Comparison of ENCODE assay signal across 8 cellular contexts in genomic region chr5:61334224-61335196, GRCh38. TPM values are rescaled to one million over a fixed set of nuclear protein-coding genes. Genes with fewer than 3 reads are reported as not detected.
DNase-seq lines count a peak whose midpoint lies in the region; ATAC-seq, FAIRE-seq and TF ChIP-seq lines count a peak whose summit lies in the region.

No MANE protein-coding gene starts in this region.

- POLR2A ChIA-PET in K562 (lab: Yijun Ruan, JAX): interaction anchor here (1.0 kb wide), 1 partner anchor 11 kb away, joined by 3 read pairs; no protein-coding TSS in a partner anchor

- TF ChIP-seq CTCF in left ventricle myocardium inferior (IDR thresholded peaks at IDR 0.05; ENCODE audit: borderline replicate concordance) (no peak), K562 (IDR thresholded peaks at IDR 0.05 in 2 of 3, conservative IDR thresholded peaks at IDR 0.05 in 1 of 3; ENCODE audit: insufficient read depth in 2 of 3, low read depth in 1 of 3, low read length in 3 of 3) (no peak), lower leg skin (IDR thresholded peaks at IDR 0.05) (no peak), thyroid gland (IDR thresholded peaks at IDR 0.05) (no peak)

- H3K9me1 ChIP-seq in K562 (ENCODE audit: control insufficient read depth, insufficient read depth, low read length): no peaks in the 10 kb centered on the region

- DNase-seq in left ventricle myocardium inferior: no peak
- no peak for DNase-seq in left cardiac atrium
- no peak for DNase-seq in K562 (ENCODE audit: extremely low read depth in 1 of 4, low spot score in 3 of 4)
- no peak for DNase-seq in lower leg skin (ENCODE audit: low spot score in 2 of 2)
- peak; percentile 10 to 34 for DNase-seq in thyroid gland

- no peaks in the 10 kb centered on the region for H3K9me3 ChIP-seq in left ventricle myocardium inferior (replicated peaks)
- no peaks in the 10 kb centered on the region for H3K9me3 ChIP-seq in K562 (replicated peaks; ENCODE audit: control insufficient read depth, insufficient read depth, low read depth, low read length)
- H3K9me3 ChIP-seq in thyroid gland: no peaks in the 10 kb centered on the region

- peaks cover 7% of the 10 kb centered on the region for H3K36me3 ChIP-seq in left ventricle myocardium inferior
- H3K36me3 ChIP-seq in K562 (ENCODE audit: control insufficient read depth, insufficient read depth, low read length): no peaks in the 10 kb centered on the region
- no peaks in the 10 kb centered on the region for H3K36me3 ChIP-seq in thyroid gland

- TF ChIP-seq RAD21 in K562 (CRISPR knock-in tag; conservative IDR thresholded peaks at IDR 0.05 in 1 of 2, IDR thresholded peaks at IDR 0.05 in 1 of 2): no peak

- TF ChIP-seq EP300 in K562 (IDR thresholded peaks at IDR 0.05; ENCODE audit: low read length): no peak

- CTCF ChIA-PET in K562 (lab: Yijun Ruan, JAX; ENCODE audit: low intra/inter-chr PET ratio): no interaction called here

- TF ChIP-seq POLR2A in K562 (conservative IDR thresholded peaks at IDR 0.05) (no peak), lower leg skin (IDR thresholded peaks at IDR 0.05) (no peak), thyroid gland (IDR thresholded peaks at IDR 0.05) (peak in 1 of 2 donors; percentile 17)

- TSS peak; percentile 51 for BruUV-seq in K562 (replicated peaks; lab: Mats Ljungman, UMichigan)

- ATAC-seq in left cardiac atrium (no peak), K562 (no peak), GM18519 (IDR thresholded peaks at IDR 0.05; ENCODE audit: low FRiP score, unreplicated experiment) (no peak), HG03342 (IDR thresholded peaks at IDR 0.05; ENCODE audit: unreplicated experiment) (no peak), GM21786 (IDR thresholded peaks at IDR 0.05; ENCODE audit: unreplicated experiment) (no peak)

- H3K4me1 ChIP-seq in left ventricle myocardium inferior (peaks cover 47% of the 10 kb centered on the region), K562 (replicated peaks in 1 of 2; ENCODE audit: control insufficient read depth in 2 of 2, insufficient read depth in 2 of 2, low read length in 2 of 2) (peaks cover 0 to 30% of the 10 kb centered on the region in 2 experiments; a peak in 2 of 5 replicates), thyroid gland (peaks cover 0 to 32% of the 10 kb centered on the region in 2 donors)

- H3K27ac ChIP-seq in left ventricle myocardium inferior (replicated peaks) (no peak overlapping the region), K562 (ENCODE audit: extremely low read depth, low read depth, low read length) (no peak overlapping the region), thyroid gland (peak overlapping the region; percentile 1 to 94 (median 32))

- 48% methylated on average over 12 of the region's 12 CpGs for WGBS in K562 (ENCODE audit: insufficient coverage, low coverage, missing lambda C conversion rate)
- 24 to 28% methylated on average over 12 of the region's 12 CpGs for WGBS in lower leg skin, 2 donors
- WGBS in thyroid gland, 2 donors: 27% methylated on average over 12 of the region's 12 CpGs

- peaks cover 21% of the 10 kb centered on the region for H4K20me1 ChIP-seq in K562 (replicated peaks; ENCODE audit: control insufficient read depth, insufficient read depth, low read length)

- no peak overlapping the region for H2AFZ ChIP-seq in K562 (ENCODE audit: low read depth, low read length)

- intact Hi-C loops in left ventricle myocardium inferior (cut with micrococcal nuclease) (loop anchor here (5.0 to 10.0 kb wide), 2 partner anchors 70 to 323 kb away; no protein-coding TSS in a partner anchor), left cardiac atrium (cut with DNase I) (loop anchor here (5.0 to 10.0 kb wide), 6 partner anchors 70 to 330 kb away; partner anchors contain the start of gene SMIM15 (in 1 of the 2)), K562 (cut with micrococcal nuclease) (loop anchor here (5.0 kb wide), 1 partner anchor 172 kb away; the partner anchor contains the start of gene SMIM15), lower leg skin (cut with DNase I; ENCODE audit: low total_unique reads) (loop anchor here (10.0 kb wide), 1 partner anchor 70 kb away; no protein-coding TSS in a partner anchor), thyroid gland (cut with DNase I) (loop anchor here (5.0 to 10.0 kb wide), 3 partner anchors 73 to 320 kb away; no protein-coding TSS in a partner anchor)

- no peaks in the 10 kb centered on the region for H3K79me2 ChIP-seq in K562 (ENCODE audit: control insufficient read depth, insufficient read depth, low read length)

- FAIRE-seq in K562 (lab: Jason Lieb, UNC): no peak

- no peak overlapping the region for H3K4me2 ChIP-seq in K562 (ENCODE audit: insufficient read depth, low read length)

- H3K4me3 ChIP-seq in left ventricle myocardium inferior: peak overlapping the region; percentile 98
- H3K4me3 ChIP-seq in K562: no peak overlapping the region; the same call in 1 of the 2 replicates
- peak overlapping the region; percentile 85 for H3K4me3 ChIP-seq in lower leg skin (ENCODE audit: low read depth, poor library complexity, severe bottlenecking)
- peak overlapping the region in 2 of 3 donors; percentile 93 to 96 for H3K4me3 ChIP-seq in thyroid gland (replicated peaks in 1 of 3)

- no peak overlapping the region for H3K9ac ChIP-seq in K562 (ENCODE audit: insufficient read depth in 1 of 2, low read depth in 2 of 2, low read length in 2 of 2)

- in situ Hi-C loops in K562 (cut with MboI): no loop called here

- H3K27me3 ChIP-seq in left ventricle myocardium inferior (ENCODE audit: low read depth) (no peaks in the 10 kb centered on the region), K562 (ENCODE audit: control insufficient read depth in 2 of 2, insufficient read depth in 2 of 2, low read length in 2 of 2) (peaks cover 29 to 33% of the 10 kb centered on the region in 2 experiments), thyroid gland (no peaks in the 10 kb centered on the region)

TF ChIP-seq in K562, 482 proteins besides CTCF, POLR2A, EP300 and RAD21:
- TF ChIP-seq PHF20 (IDR thresholded peaks at IDR 0.05; ENCODE audit: partially characterized antibody) (no peak), CBX2 (IDR thresholded peaks at IDR 0.05; ENCODE audit: insufficient read depth, low read length, poor library complexity, severe bottlenecking) (peak; percentile 85), CBX8 (IDR thresholded peaks at IDR 0.05; ENCODE audit: borderline replicate concordance, extremely low read depth, low read depth, low read length, poor library complexity, severe bottlenecking) (peak; percentile 83), FOS (IDR thresholded peaks at IDR 0.05; ENCODE audit: extremely low read depth, insufficient read length) (no peak), CBX1 (IDR thresholded peaks at IDR 0.05; ENCODE audit: low read depth) (no peak), C11orf30 (IDR thresholded peaks at IDR 0.05; ENCODE audit: low read depth) (no peak), ELK1 (CRISPR knock-in tag; IDR thresholded peaks at IDR 0.05) (no peak), PHB2 (IDR thresholded peaks at IDR 0.05; ENCODE audit: low read depth) (no peak), ZNF316 (IDR thresholded peaks at IDR 0.05) (no peak), ZBTB43 (CRISPR knock-in tag; IDR thresholded peaks at IDR 0.05) (no peak), CREB1 (IDR thresholded peaks at IDR 0.05) (no peak), CREB1 (CRISPR knock-in tag; IDR thresholded peaks at IDR 0.05) (no peak)
TF ChIP-seq in K562: peak in this region for 2.

RNA-seq across cellular contexts. Expression of gene ZSWIM6, which starts 2.5 kb away (rescaled TPM):
- total RNA-seq in left ventricle myocardium inferior (5.7 TPM), left cardiac atrium (1 to 10 TPM; 6.8 to 7.8 TPM), K562 (2014; rRNA removed) (1.1 and 1.3 TPM in 2 replicates), K562 (2014; rRNA removed; fragmentation: Illumina TruSeq; extraction: Trizol) (1.8 and 2.0 TPM in 2 replicates), K562 (2015; rRNA removed; fragmentation: Illumina TruSeq; extraction: Trizol) (1.7 and 2.0 TPM in 2 replicates), K562 (2021) (2.8 and 3.2 TPM in 2 replicates), lower leg skin (1 to 10 TPM; 7.1 to 8.7 (median 8.1) TPM), thyroid gland (10 to 100 TPM; 11.8 to 20.1 (median 14.5) TPM)
- 3.1 and 3.9 TPM in 2 replicates for total RNA-seq in K562 (2011; cell fraction: chromatin; rRNA removed; ENCODE audit: low replicate concordance)
- total RNA-seq in K562 (2011; cell fraction: nucleolus; rRNA removed): 1.8 and 2.2 TPM in 2 replicates
- total RNA-seq in K562 (2011; cell fraction: nucleoplasm; rRNA removed): 1.8 and 2.2 TPM in 2 replicates
- polyA plus RNA-seq in K562 (2011; rRNA removed) (2.7 and 3.8 TPM in 2 replicates), K562 (2014; fragmentation: Illumina TruSeq; extraction: Trizol) (3.0 and 3.1 TPM in 2 replicates), K562 (2014; fragmentation: Nextera tagmentation; extraction: Ambion mirVana) (1 to 10 TPM in 1 of 2 experiments, under 1 TPM in 1; 0.81 to 1.6 TPM), K562 (2014; rRNA removed) (1.6 and 2.2 TPM in 2 replicates)
- polyA plus RNA-seq in K562 (2011; cell fraction: cytosol; rRNA removed): 1.7 and 3.2 TPM in 2 replicates
- polyA plus RNA-seq in K562 (2011; cell fraction: nucleus; rRNA removed): 6.7 and 9.7 TPM in 2 replicates
- polyA plus RNA-seq in K562 (2012): 1.5 and 2.4 TPM in 2 replicates
- polyA minus RNA-seq in K562 (2011; rRNA and poly(A)+ RNA removed): 5.6 and 6.0 TPM in 2 replicates
- 2.6 and 3.3 TPM in 2 replicates for polyA minus RNA-seq in K562 (2011; cell fraction: cytosol; rRNA and poly(A)+ RNA removed)
- polyA minus RNA-seq in K562 (2011; cell fraction: nucleus; rRNA and poly(A)+ RNA removed): 2.8 and 7.3 TPM in 2 replicates

Comparison
In these comparisons a context has a peak if more than half of its experiments do, and no peak if none do; other contexts are left out.
1. DNase-seq: peak in thyroid gland (2 of 2); none in left ventricle myocardium inferior (single experiment), left cardiac atrium (single experiment), K562 (0 of 4) and lower leg skin (0 of 2).
2. H3K27ac ChIP-seq: peak in thyroid gland (3 of 3); none in left ventricle myocardium inferior (single experiment) and K562 (single experiment).